ENCODE assay signal across 11 cellular contexts in genomic region chr2:11930211-11930761, GRCh38.
DNase-seq lines count a peak whose midpoint lies in the region; ATAC-seq lines count a peak whose summit lies in the region.
"Had no signal": no experiment of that assay in that cellular context is flagged by ENCODE, and none has a peak within 500 bp of the region (broad histone marks: within the 10 kb centered on the region; RNA-seq: fewer than 3 reads in every experiment).

No MANE protein-coding gene starts in this region.

- no peak overlapping the region for H3K27ac Mint-ChIP-seq in activated CD4-positive, alpha-beta T cell treated with anti-CD3 and anti-CD28 coated beads, Interleukin-2, amount 10 ng/mL, durations not matched to agents 7 days and 5 days
- H3K27ac Mint-ChIP-seq in stimulated activated memory B cell treated with anti-CD40 and anti-IgM and Interleukin-4, amounts not matched to agents 10 μg/mL and 1 μg/mL and 100 μg/mL, for 72 hours: no peak overlapping the region
- H3K27ac Mint-ChIP-seq: activated naive CD8-positive, alpha-beta T cell treated with anti-CD3 and anti-CD28 coated beads, Interleukin-2, amount 50 U/mL, for 24 hours had no signal

- H3K36me3 Mint-ChIP-seq in activated CD4-positive, alpha-beta T cell treated with anti-CD3 and anti-CD28 coated beads, Interleukin-2, amount 10 ng/mL, durations not matched to agents 7 days and 5 days (ENCODE audit: low read depth): no peaks in the 10 kb centered on the region
- H3K36me3 Mint-ChIP-seq in stimulated activated memory B cell treated with anti-CD40 and anti-IgM and Interleukin-4, amounts not matched to agents 10 μg/mL and 1 μg/mL and 100 μg/mL, for 72 hours: peaks cover 15% of the 10 kb centered on the region

- peak; percentile 48 for ATAC-seq in stimulated activated memory B cell treated with anti-CD40 and anti-IgM and Interleukin-4, amounts not matched to agents 10 μg/mL and 1 μg/mL and 100 μg/mL, for 72 hours
- no peak for ATAC-seq in GM21390 (IDR thresholded peaks at IDR 0.05; ENCODE audit: unreplicated experiment)
- ATAC-seq: activated naive CD8-positive, alpha-beta T cell treated with anti-CD3 and anti-CD28 coated beads, Interleukin-2, amount 50 U/mL, for 24 hours had no signal

- POLR2A ChIA-PET in activated CD4-positive, alpha-beta T cell treated with anti-CD3 and anti-CD28 coated beads, Interleukin-2, amount 10 ng/mL, durations not matched to agents 7 days and 5 days (lab: Charles Lee): no interaction called here

- H3K9me3 Mint-ChIP-seq in activated CD4-positive, alpha-beta T cell treated with anti-CD3 and anti-CD28 coated beads, Interleukin-2, amount 10 ng/mL, durations not matched to agents 7 days and 5 days: peaks cover 5% of the 10 kb centered on the region
- peaks cover 9% of the 10 kb centered on the region for H3K9me3 Mint-ChIP-seq in stimulated activated memory B cell treated with anti-CD40 and anti-IgM and Interleukin-4, amounts not matched to agents 10 μg/mL and 1 μg/mL and 100 μg/mL, for 72 hours
- H3K9me3 Mint-ChIP-seq: activated naive CD8-positive, alpha-beta T cell treated with anti-CD3 and anti-CD28 coated beads, Interleukin-2, amount 50 U/mL, for 24 hours had no signal

- CTCF ChIA-PET in activated CD4-positive, alpha-beta T cell treated with anti-CD3 and anti-CD28 coated beads, Interleukin-2, amount 10 ng/mL, durations not matched to agents 7 days and 5 days (lab: Charles Lee): no interaction called here

- DNase-seq in activated CD4-positive, alpha-beta T cell treated with anti-CD3 and anti-CD28 coated beads, Interleukin-2, amount 50 U/mL, for 48 hours: peak; percentile 5 to 9
- no peak for DNase-seq in activated CD4-positive, alpha-beta T cell treated with anti-CD3 and anti-CD28 coated beads, Interleukin-2, amount 10 ng/mL, durations not matched to agents 7 days and 5 days
- peak; percentile 84 for DNase-seq in SHP77 treated with DMSO at 0.1 percent for 48 hours (lab: John Stamatoyannopoulos, UW)
- peak; percentile 8 for DNase-seq in iris pigment epithelial cell (ENCODE audit: low read depth)
- no peak for DNase-seq in mesenteric fat pad (ENCODE audit: low spot score)
- DNase-seq in kidney tubule cell (ENCODE audit: low spot score): no peak
- DNase-seq: activated naive CD8-positive, alpha-beta T cell treated with anti-CD3 and anti-CD28 coated beads, Interleukin-2, amount 50 U/mL, for 24 hours; EL; kidney glomerular epithelial cell had no signal

- H3K4me3 Mint-ChIP-seq in activated CD4-positive, alpha-beta T cell treated with anti-CD3 and anti-CD28 coated beads, Interleukin-2, amount 10 ng/mL, durations not matched to agents 7 days and 5 days: no peak overlapping the region
- H3K4me3 Mint-ChIP-seq in stimulated activated memory B cell treated with anti-CD40 and anti-IgM and Interleukin-4, amounts not matched to agents 10 μg/mL and 1 μg/mL and 100 μg/mL, for 72 hours: no peak overlapping the region
- H3K4me3 Mint-ChIP-seq: activated naive CD8-positive, alpha-beta T cell treated with anti-CD3 and anti-CD28 coated beads, Interleukin-2, amount 50 U/mL, for 24 hours had no signal

- H3K27me3 Mint-ChIP-seq in activated CD4-positive, alpha-beta T cell treated with anti-CD3 and anti-CD28 coated beads, Interleukin-2, amount 10 ng/mL, durations not matched to agents 7 days and 5 days: no peaks in the 10 kb centered on the region
- no peaks in the 10 kb centered on the region for H3K27me3 Mint-ChIP-seq in stimulated activated memory B cell treated with anti-CD40 and anti-IgM and Interleukin-4, amounts not matched to agents 10 μg/mL and 1 μg/mL and 100 μg/mL, for 72 hours

- H3K4me1 Mint-ChIP-seq in activated CD4-positive, alpha-beta T cell treated with anti-CD3 and anti-CD28 coated beads, Interleukin-2, amount 10 ng/mL, durations not matched to agents 7 days and 5 days: peaks cover 8% of the 10 kb centered on the region
- H3K4me1 Mint-ChIP-seq in stimulated activated memory B cell treated with anti-CD40 and anti-IgM and Interleukin-4, amounts not matched to agents 10 μg/mL and 1 μg/mL and 100 μg/mL, for 72 hours: peaks cover 29% of the 10 kb centered on the region

Comparison
In these comparisons a context has a peak if more than half of its experiments do, and no peak if none do; other contexts are left out.
1. DNase-seq: peak in activated CD4-positive, alpha-beta T cell treated with anti-CD3 and anti-CD28 coated beads, Interleukin-2, amount 50 U/mL, for 48 hours (2 of 2), SHP77 treated with DMSO at 0.1 percent for 48 hours (single experiment) and iris pigment epithelial cell (single experiment); none in activated CD4-positive, alpha-beta T cell treated with anti-CD3 and anti-CD28 coated beads, Interleukin-2, amount 10 ng/mL, durations not matched to agents 7 days and 5 days (single experiment), mesenteric fat pad (single experiment) and kidney tubule cell (single experiment).